Comparison of ENCODE assay signal across 1 cellular context in the genomic region with DNA sequence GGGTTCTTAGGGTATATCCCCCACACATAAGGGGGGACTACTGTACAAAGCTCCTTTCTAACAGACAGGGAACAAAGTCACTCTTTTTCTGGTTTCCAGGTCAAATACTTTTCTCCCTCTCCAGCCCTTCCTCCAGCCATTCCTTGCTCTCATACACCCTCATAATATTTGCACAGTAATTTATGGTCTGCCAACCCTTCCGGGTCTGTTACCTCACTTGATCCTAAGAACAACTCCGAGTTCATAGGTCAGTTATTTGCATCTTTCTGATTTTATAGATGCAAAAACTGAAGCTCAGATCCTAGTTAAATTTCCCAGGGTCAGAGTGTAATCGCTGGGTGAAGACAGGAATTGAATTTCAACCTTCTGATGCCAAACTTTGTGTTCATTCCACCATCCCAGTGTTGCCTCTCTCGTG.
TF ChIP-seq lines count a peak whose summit lies in the region.

No MANE protein-coding gene starts in this region.

TF ChIP-seq in HepG2, 621 proteins besides CTCF, POLR2A, EP300 and RAD21 (continued from another document and continues in another):
- TF ChIP-seq SMAD1 (CRISPR knock-in tag; IDR thresholded peaks at IDR 0.05; ENCODE audit: borderline replicate concordance, low read depth) (no peak), RFXAP (CRISPR knock-in tag; IDR thresholded peaks at IDR 0.05; ENCODE audit: borderline replicate concordance) (no peak), NFIB (CRISPR knock-in tag; IDR thresholded peaks at IDR 0.05; ENCODE audit: borderline replicate concordance) (no peak), CCDC6 (CRISPR knock-in tag; IDR thresholded peaks at IDR 0.05) (no peak), KDM1A (CRISPR knock-in tag; IDR thresholded peaks at IDR 0.05) (no peak), SP2 (CRISPR knock-in tag; IDR thresholded peaks at IDR 0.05) (no peak), GABPB1 (CRISPR knock-in tag; IDR thresholded peaks at IDR 0.05) (no peak), ZNF124 (CRISPR knock-in tag; IDR thresholded peaks at IDR 0.05) (no peak; the same call in 1 of the 2 replicates), SP140L (CRISPR knock-in tag; IDR thresholded peaks at IDR 0.05; ENCODE audit: borderline replicate concordance) (no peak), IRF2 (CRISPR knock-in tag; IDR thresholded peaks at IDR 0.05) (peak; percentile 68), FOXM1 (CRISPR knock-in tag; IDR thresholded peaks at IDR 0.05) (no peak), SSRP1 (CRISPR knock-in tag; IDR thresholded peaks at IDR 0.05) (peak; percentile 72; the same call in 1 of the 2 replicates), CENPT (CRISPR knock-in tag; IDR thresholded peaks at IDR 0.05; ENCODE audit: low read depth) (no peak), ZNF263 (CRISPR knock-in tag; IDR thresholded peaks at IDR 0.05) (no peak), ZSCAN9 (CRISPR knock-in tag; IDR thresholded peaks at IDR 0.05; ENCODE audit: borderline replicate concordance) (peak; percentile 75; the same call in 1 of the 2 replicates), ZNF761 (CRISPR knock-in tag; conservative IDR thresholded peaks at IDR 0.05) (no peak), DMAP1 (CRISPR knock-in tag; IDR thresholded peaks at IDR 0.05) (no peak), CEBPG (CRISPR knock-in tag; IDR thresholded peaks at IDR 0.05) (peak; percentile 60), SETDB1 (CRISPR knock-in tag; IDR thresholded peaks at IDR 0.05; ENCODE audit: borderline replicate concordance) (no peak), MXD4 (CRISPR knock-in tag; IDR thresholded peaks at IDR 0.05) (no peak), ISL2 (CRISPR knock-in tag; IDR thresholded peaks at IDR 0.05) (peak; percentile 47; the same call in 1 of the 2 replicates), ZNF224 (CRISPR knock-in tag; IDR thresholded peaks at IDR 0.05) (no peak), MAF1 (CRISPR knock-in tag; IDR thresholded peaks at IDR 0.05; ENCODE audit: borderline replicate concordance) (no peak), ZFP37 (CRISPR knock-in tag; IDR thresholded peaks at IDR 0.05; ENCODE audit: borderline replicate concordance) (no peak), ZNF660 (CRISPR knock-in tag; IDR thresholded peaks at IDR 0.05; ENCODE audit: borderline replicate concordance, low read depth) (no peak), SAFB2 (CRISPR knock-in tag; IDR thresholded peaks at IDR 0.05; ENCODE audit: borderline replicate concordance, low read depth) (no peak), KLF12 (CRISPR knock-in tag; IDR thresholded peaks at IDR 0.05; ENCODE audit: borderline replicate concordance) (no peak), ETV6 (CRISPR knock-in tag; conservative IDR thresholded peaks at IDR 0.05) (no peak), MTA1 (CRISPR knock-in tag; IDR thresholded peaks at IDR 0.05; ENCODE audit: borderline replicate concordance) (no peak), GTF2F1 (IDR thresholded peaks at IDR 0.05; ENCODE audit: low read length) (no peak), TCF7L2 (IDR thresholded peaks at IDR 0.05; ENCODE audit: low read depth, low read length) (no peak), POLR2G (IDR thresholded peaks at IDR 0.05; ENCODE audit: low read depth, low read length) (no peak), RFX5 (IDR thresholded peaks at IDR 0.05; ENCODE audit: low read depth, low read length) (no peak), HOXA9 (CRISPR knock-in tag; IDR thresholded peaks at IDR 0.05; ENCODE audit: borderline replicate concordance) (peak; percentile 94; the same call in 1 of the 2 replicates), ARID2 (CRISPR knock-in tag; IDR thresholded peaks at IDR 0.05; ENCODE audit: borderline replicate concordance) (no peak), GFI1 (CRISPR knock-in tag; IDR thresholded peaks at IDR 0.05; ENCODE audit: borderline replicate concordance) (peak; percentile 91), THYN1 (CRISPR knock-in tag; IDR thresholded peaks at IDR 0.05; ENCODE audit: borderline replicate concordance, low read depth) (no peak), RBM22 (optimal IDR thresholded peaks at IDR 0.05; ENCODE audit: low read length) (peak; percentile 45), NFYB (CRISPR knock-in tag; IDR thresholded peaks at IDR 0.05) (no peak), ZNF121 (CRISPR knock-in tag; IDR thresholded peaks at IDR 0.05) (no peak), REPIN1 (CRISPR knock-in tag; IDR thresholded peaks at IDR 0.05; ENCODE audit: borderline replicate concordance, low read depth) (no peak), NR2C2 (CRISPR knock-in tag; IDR thresholded peaks at IDR 0.05; ENCODE audit: borderline replicate concordance) (peak; percentile 82), HMG20A (CRISPR knock-in tag; IDR thresholded peaks at IDR 0.05; ENCODE audit: borderline replicate concordance) (peak; percentile 73; the same call in 1 of the 2 replicates), GABPA (IDR thresholded peaks at IDR 0.05; ENCODE audit: low read depth, low read length) (no peak), GABPA (CRISPR knock-in tag; IDR thresholded peaks at IDR 0.05; ENCODE audit: low read depth) (peak; percentile 53), ZNF264 (CRISPR knock-in tag; IDR thresholded peaks at IDR 0.05) (no peak), ETV5 (CRISPR knock-in tag; IDR thresholded peaks at IDR 0.05; ENCODE audit: borderline replicate concordance) (peak; percentile 90), FOXA3 (CRISPR knock-in tag; IDR thresholded peaks at IDR 0.05) (peak; percentile 74), ZNF33A (CRISPR knock-in tag; IDR thresholded peaks at IDR 0.05; ENCODE audit: borderline replicate concordance) (no peak), ZMYM4 (CRISPR knock-in tag; IDR thresholded peaks at IDR 0.05) (no peak), SMAD3 (CRISPR knock-in tag; IDR thresholded peaks at IDR 0.05) (0 out of 2 replicates have a peak, but pooled peaks have one; percentile 26)
- TF ChIP-seq, protein P1, sequence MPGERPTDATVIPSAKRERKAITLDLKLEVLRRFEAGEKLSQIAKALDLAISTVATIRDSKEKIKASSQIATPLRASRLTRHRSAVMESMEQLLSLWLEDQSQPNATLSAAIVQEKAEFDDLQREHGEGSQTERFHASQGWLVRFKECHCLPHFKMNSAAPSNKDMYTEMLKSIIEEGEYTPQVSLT (CRISPR knock-in tag; IDR thresholded peaks at IDR 0.05; ENCODE audit: borderline replicate concordance, low read depth), result no peak
- TF ChIP-seq, protein P2, sequence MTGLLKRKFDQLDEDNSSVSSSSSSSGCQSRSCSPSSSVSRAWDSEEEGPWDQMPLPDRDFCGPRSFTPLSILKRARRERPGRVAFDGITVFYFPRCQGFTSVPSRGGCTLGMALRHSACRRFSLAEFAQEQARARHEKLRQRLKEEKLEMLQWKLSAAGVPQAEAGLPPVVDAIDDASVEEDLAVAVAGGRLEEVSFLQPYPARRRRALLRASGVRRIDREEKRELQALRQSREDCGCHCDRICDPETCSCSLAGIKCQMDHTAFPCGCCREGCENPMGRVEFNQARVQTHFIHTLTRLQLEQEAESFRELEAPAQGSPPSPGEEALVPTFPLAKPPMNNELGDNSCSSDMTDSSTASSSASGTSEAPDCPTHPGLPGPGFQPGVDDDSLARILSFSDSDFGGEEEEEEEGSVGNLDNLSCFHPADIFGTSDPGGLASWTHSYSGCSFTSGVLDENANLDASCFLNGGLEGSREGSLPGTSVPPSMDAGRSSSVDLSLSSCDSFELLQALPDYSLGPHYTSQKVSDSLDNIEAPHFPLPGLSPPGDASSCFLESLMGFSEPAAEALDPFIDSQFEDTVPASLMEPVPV (CRISPR knock-in tag; IDR thresholded peaks at IDR 0.05), result no peak
- TF ChIP-seq, protein P3, sequence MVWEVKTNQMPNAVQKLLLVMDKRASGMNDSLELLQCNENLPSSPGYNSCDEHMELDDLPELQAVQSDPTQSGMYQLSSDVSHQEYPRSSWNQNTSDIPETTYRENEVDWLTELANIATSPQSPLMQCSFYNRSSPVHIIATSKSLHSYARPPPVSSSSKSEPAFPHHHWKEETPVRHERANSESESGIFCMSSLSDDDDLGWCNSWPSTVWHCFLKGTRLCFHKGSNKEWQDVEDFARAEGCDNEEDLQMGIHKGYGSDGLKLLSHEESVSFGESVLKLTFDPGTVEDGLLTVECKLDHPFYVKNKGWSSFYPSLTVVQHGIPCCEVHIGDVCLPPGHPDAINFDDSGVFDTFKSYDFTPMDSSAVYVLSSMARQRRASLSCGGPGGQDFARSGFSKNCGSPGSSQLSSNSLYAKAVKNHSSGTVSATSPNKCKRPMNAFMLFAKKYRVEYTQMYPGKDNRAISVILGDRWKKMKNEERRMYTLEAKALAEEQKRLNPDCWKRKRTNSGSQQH (CRISPR knock-in tag; IDR thresholded peaks at IDR 0.05; ENCODE audit: low read depth), result no peak
- TF ChIP-seq, protein P4, sequence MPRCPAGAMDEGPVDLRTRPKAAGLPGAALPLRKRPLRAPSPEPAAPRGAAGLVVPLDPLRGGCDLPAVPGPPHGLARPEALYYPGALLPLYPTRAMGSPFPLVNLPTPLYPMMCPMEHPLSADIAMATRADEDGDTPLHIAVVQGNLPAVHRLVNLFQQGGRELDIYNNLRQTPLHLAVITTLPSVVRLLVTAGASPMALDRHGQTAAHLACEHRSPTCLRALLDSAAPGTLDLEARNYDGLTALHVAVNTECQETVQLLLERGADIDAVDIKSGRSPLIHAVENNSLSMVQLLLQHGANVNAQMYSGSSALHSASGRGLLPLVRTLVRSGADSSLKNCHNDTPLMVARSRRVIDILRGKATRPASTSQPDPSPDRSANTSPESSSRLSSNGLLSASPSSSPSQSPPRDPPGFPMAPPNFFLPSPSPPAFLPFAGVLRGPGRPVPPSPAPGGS (CRISPR knock-in tag; IDR thresholded peaks at IDR 0.05), result no peak
- TF ChIP-seq, protein P5, sequence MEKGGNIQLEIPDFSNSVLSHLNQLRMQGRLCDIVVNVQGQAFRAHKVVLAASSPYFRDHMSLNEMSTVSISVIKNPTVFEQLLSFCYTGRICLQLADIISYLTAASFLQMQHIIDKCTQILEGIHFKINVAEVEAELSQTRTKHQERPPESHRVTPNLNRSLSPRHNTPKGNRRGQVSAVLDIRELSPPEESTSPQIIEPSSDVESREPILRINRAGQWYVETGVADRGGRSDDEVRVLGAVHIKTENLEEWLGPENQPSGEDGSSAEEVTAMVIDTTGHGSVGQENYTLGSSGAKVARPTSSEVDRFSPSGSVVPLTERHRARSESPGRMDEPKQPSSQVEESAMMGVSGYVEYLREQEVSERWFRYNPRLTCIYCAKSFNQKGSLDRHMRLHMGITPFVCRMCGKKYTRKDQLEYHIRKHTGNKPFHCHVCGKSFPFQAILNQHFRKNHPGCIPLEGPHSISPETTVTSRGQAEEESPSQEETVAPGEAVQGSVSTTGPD (CRISPR knock-in tag; IDR thresholded peaks at IDR 0.05), result no peak
- TF ChIP-seq, protein P6, sequence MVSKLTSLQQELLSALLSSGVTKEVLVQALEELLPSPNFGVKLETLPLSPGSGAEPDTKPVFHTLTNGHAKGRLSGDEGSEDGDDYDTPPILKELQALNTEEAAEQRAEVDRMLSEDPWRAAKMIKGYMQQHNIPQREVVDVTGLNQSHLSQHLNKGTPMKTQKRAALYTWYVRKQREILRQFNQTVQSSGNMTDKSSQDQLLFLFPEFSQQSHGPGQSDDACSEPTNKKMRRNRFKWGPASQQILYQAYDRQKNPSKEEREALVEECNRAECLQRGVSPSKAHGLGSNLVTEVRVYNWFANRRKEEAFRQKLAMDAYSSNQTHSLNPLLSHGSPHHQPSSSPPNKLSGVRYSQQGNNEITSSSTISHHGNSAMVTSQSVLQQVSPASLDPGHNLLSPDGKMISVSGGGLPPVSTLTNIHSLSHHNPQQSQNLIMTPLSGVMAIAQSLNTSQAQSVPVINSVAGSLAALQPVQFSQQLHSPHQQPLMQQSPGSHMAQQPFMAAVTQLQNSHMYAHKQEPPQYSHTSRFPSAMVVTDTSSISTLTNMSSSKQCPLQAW (CRISPR knock-in tag; IDR thresholded peaks at IDR 0.05), result no peak
- TF ChIP-seq, protein P7, sequence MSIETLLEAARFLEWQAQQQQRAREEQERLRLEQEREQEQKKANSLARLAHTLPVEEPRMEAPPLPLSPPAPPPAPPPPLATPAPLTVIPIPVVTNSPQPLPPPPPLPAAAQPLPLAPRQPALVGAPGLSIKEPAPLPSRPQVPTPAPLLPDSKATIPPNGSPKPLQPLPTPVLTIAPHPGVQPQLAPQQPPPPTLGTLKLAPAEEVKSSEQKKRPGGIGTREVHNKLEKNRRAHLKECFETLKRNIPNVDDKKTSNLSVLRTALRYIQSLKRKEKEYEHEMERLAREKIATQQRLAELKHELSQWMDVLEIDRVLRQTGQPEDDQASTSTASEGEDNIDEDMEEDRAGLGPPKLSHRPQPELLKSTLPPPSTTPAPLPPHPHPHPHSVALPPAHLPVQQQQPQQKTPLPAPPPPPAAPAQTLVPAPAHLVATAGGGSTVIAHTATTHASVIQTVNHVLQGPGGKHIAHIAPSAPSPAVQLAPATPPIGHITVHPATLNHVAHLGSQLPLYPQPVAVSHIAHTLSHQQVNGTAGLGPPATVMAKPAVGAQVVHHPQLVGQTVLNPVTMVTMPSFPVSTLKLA (IDR thresholded peaks at IDR 0.05), result no peak
- TF ChIP-seq, protein P8, sequence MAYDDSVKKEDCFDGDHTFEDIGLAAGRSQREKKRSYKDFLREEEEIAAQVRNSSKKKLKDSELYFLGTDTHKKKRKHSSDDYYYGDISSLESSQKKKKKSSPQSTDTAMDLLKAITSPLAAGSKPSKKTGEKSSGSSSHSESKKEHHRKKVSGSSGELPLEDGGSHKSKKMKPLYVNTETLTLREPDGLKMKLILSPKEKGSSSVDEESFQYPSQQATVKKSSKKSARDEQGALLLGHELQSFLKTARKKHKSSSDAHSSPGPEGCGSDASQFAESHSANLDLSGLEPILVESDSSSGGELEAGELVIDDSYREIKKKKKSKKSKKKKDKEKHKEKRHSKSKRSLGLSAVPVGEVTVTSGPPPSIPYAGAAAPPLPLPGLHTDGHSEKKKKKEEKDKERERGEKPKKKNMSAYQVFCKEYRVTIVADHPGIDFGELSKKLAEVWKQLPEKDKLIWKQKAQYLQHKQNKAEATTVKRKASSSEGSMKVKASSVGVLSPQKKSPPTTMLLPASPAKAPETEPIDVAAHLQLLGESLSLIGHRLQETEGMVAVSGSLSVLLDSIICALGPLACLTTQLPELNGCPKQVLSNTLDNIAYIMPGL (CRISPR knock-in tag; IDR thresholded peaks at IDR 0.05; ENCODE audit: borderline replicate concordance in 1 of 2, low read depth in 1 of 2), result no peak
- TF ChIP-seq, protein P9, sequence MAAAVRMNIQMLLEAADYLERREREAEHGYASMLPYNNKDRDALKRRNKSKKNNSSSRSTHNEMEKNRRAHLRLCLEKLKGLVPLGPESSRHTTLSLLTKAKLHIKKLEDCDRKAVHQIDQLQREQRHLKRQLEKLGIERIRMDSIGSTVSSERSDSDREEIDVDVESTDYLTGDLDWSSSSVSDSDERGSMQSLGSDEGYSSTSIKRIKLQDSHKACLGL (CRISPR knock-in tag; IDR thresholded peaks at IDR 0.05), result no peak
- TF ChIP-seq, protein P10, sequence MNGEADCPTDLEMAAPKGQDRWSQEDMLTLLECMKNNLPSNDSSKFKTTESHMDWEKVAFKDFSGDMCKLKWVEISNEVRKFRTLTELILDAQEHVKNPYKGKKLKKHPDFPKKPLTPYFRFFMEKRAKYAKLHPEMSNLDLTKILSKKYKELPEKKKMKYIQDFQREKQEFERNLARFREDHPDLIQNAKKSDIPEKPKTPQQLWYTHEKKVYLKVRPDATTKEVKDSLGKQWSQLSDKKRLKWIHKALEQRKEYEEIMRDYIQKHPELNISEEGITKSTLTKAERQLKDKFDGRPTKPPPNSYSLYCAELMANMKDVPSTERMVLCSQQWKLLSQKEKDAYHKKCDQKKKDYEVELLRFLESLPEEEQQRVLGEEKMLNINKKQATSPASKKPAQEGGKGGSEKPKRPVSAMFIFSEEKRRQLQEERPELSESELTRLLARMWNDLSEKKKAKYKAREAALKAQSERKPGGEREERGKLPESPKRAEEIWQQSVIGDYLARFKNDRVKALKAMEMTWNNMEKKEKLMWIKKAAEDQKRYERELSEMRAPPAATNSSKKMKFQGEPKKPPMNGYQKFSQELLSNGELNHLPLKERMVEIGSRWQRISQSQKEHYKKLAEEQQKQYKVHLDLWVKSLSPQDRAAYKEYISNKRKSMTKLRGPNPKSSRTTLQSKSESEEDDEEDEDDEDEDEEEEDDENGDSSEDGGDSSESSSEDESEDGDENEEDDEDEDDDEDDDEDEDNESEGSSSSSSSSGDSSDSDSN (CRISPR knock-in tag; IDR thresholded peaks at IDR 0.05), result no peak
